13 cellular contexts compared by ENCODE assay signal in genomic region chr2:10493075-10493635, GRCh38. TPM values are rescaled to one million over a fixed set of nuclear protein-coding genes. Genes with fewer than 3 reads are reported as not detected.
DNase-seq lines count a peak whose midpoint lies in the region; ATAC-seq and TF ChIP-seq lines count a peak whose summit lies in the region.
"Had no signal": no experiment of that assay in that cellular context is flagged by ENCODE, and none has a peak within 500 bp of the region (broad histone marks: within the 10 kb centered on the region; RNA-seq: fewer than 3 reads in every experiment).

No MANE protein-coding gene starts in this region.

- H3K79me2 ChIP-seq in smooth muscle cell (ENCODE audit: low read depth) = no peaks in the 10 kb centered on the region

- peaks cover 0 to 16% (median 10%) of the 10 kb centered on the region in 11 experiments; a peak in 20 of 22 replicates for H3K9me3 ChIP-seq in BLaER1 treated with 17β-estradiol and CSF1 and Interleukin-3, amounts not matched to agents 10 nM and 100 nM (replicated peaks in 1 of 11)
- H3K9me3 ChIP-seq in smooth muscle cell (replicated peaks; ENCODE audit: low read depth) = no peaks in the 10 kb centered on the region

- CTCF ChIA-PET in RWPE1 (lab: Yijun Ruan, JAX) = interaction anchor here (0.6 to 0.7 kb wide), 2 partner anchors 169 to 269 kb away, joined by 3 read pairs; no protein-coding TSS in a partner anchor

- peak overlapping the region in 9 of 11 experiments; percentile 37 to 79 (median 60); a peak in 14 of 22 replicates for H3K9ac ChIP-seq in BLaER1 treated with 17β-estradiol and CSF1 and Interleukin-3, amounts not matched to agents 10 nM and 100 nM
- H3K9ac ChIP-seq in smooth muscle cell (ENCODE audit: low read depth) = no peak overlapping the region

- H3K27ac ChIP-seq in BLaER1 treated with 17β-estradiol and CSF1 and Interleukin-3, amounts not matched to agents 10 nM and 100 nM = peak overlapping the region in 9 of 11 experiments; percentile 54 to 94 (median 81); a peak in 18 of 22 replicates
- H3K27ac ChIP-seq in RWPE1 (peak overlapping the region; percentile 92), foreskin keratinocyte (peak overlapping the region; percentile 76), smooth muscle cell (ENCODE audit: low read depth) (no peak overlapping the region)
- H3K27ac ChIP-seq: esophagus muscularis mucosa had no signal

- peak overlapping the region in 1 of 10 experiments; percentile 9; a peak in 1 of 20 replicates for H3K4me3 ChIP-seq in BLaER1 treated with 17β-estradiol and CSF1 and Interleukin-3, amounts not matched to agents 10 nM and 100 nM
- H3K4me3 ChIP-seq in smooth muscle cell = no peak overlapping the region
- H3K4me3 ChIP-seq: esophagus muscularis mucosa had no signal

- POLR2A ChIA-PET in RWPE1 (lab: Yijun Ruan, JAX; ENCODE audit: low non-redundant PET) = no interaction called here

- TF ChIP-seq CTCF in RWPE1 (conservative IDR thresholded peaks at IDR 0.05; ENCODE audit: low read depth) (no peak), foreskin keratinocyte (conservative IDR thresholded peaks at IDR 0.05) (peak; percentile 56), smooth muscle cell (IDR thresholded peaks at IDR 0.05; ENCODE audit: borderline replicate concordance, insufficient read depth, poor library complexity, severe bottlenecking) (no peak)

- H2AFZ ChIP-seq in smooth muscle cell (ENCODE audit: low read depth) = no peak overlapping the region

- H4K20me1 ChIP-seq in BLaER1 treated with 17β-estradiol and CSF1 and Interleukin-3, amounts not matched to agents 10 nM and 100 nM = no peaks in the 10 kb centered on the region; a peak in 1 of 22 replicates
- H4K20me1 ChIP-seq in smooth muscle cell (ENCODE audit: low read depth) = no peaks in the 10 kb centered on the region

- ATAC-seq in GM18858 (IDR thresholded peaks at IDR 0.05; ENCODE audit: unreplicated experiment) (peak; percentile 12), foreskin keratinocyte (peak; percentile 66), HG03457 (IDR thresholded peaks at IDR 0.05; ENCODE audit: unreplicated experiment) (no peak), HG03175 (IDR thresholded peaks at IDR 0.05; ENCODE audit: unreplicated experiment) (no peak), HG02970 (IDR thresholded peaks at IDR 0.05; ENCODE audit: low FRiP score, unreplicated experiment) (no peak)

- H3K4me2 ChIP-seq in BLaER1 treated with 17β-estradiol and CSF1 and Interleukin-3, amounts not matched to agents 10 nM and 100 nM = peak overlapping the region; percentile 73 to 94 (median 86)
- no peak overlapping the region for H3K4me2 ChIP-seq in smooth muscle cell

- no peaks in the 10 kb centered on the region for H3K27me3 ChIP-seq in BLaER1 treated with 17β-estradiol and CSF1 and Interleukin-3, amounts not matched to agents 10 nM and 100 nM
- H3K27me3 ChIP-seq in foreskin keratinocyte (no peaks in the 10 kb centered on the region), smooth muscle cell (ENCODE audit: low read depth) (no peaks in the 10 kb centered on the region)

- DNase-seq in RWPE1 (ENCODE audit: low spot score) (no peak), foreskin keratinocyte (no peak), smooth muscle cell (lab: John Stamatoyannopoulos, UW; ENCODE audit: unreplicated experiment) (no peak)
- DNase-seq: midbrain, NCI-H1436 treated with DMSO at 0.1 percent for 48 hours, retina, substantia nigra had no signal

- no peaks in the 10 kb centered on the region for H3K36me3 ChIP-seq in BLaER1 treated with 17β-estradiol and CSF1 and Interleukin-3, amounts not matched to agents 10 nM and 100 nM
- no peaks in the 10 kb centered on the region for H3K36me3 ChIP-seq in smooth muscle cell (ENCODE audit: low read depth)
- H3K36me3 ChIP-seq: esophagus muscularis mucosa had no signal

- H3F3A ChIP-seq in smooth muscle cell (ENCODE audit: low read depth) = no peaks in the 10 kb centered on the region

- 91% methylated on average over 5 of the region's 5 CpGs for WGBS in smooth muscle cell (ENCODE audit: low lambda C conversion rate)

- H3K4me1 ChIP-seq in BLaER1 treated with 17β-estradiol and CSF1 and Interleukin-3, amounts not matched to agents 10 nM and 100 nM = peaks cover 30 to 68% (median 58%) of the 10 kb centered on the region in 10 experiments
- H3K4me1 ChIP-seq in foreskin keratinocyte (peaks cover 17% of the 10 kb centered on the region), smooth muscle cell (ENCODE audit: low read depth) (no peaks in the 10 kb centered on the region)

RNA-seq across cellular contexts. Expression of gene ODC1, which starts 45.0 kb away (rescaled TPM):
- total RNA-seq in foreskin keratinocyte (207 and 211 TPM in 2 replicates), smooth muscle cell (27.6 and 34.7 TPM in 2 replicates)
- polyA plus RNA-seq in foreskin keratinocyte (171 and 184 TPM in 2 replicates), smooth muscle cell (22.4 and 32.9 TPM in 2 replicates)

Comparison
In these comparisons a context has a peak if more than half of its experiments do, and no peak if none do; other contexts are left out.
1. ATAC-seq: peak in GM18858 (single experiment) and foreskin keratinocyte (single experiment); none in HG03457 (single experiment), HG03175 (single experiment) and HG02970 (single experiment).